Comparison of ENCODE assay signal across 8 cellular contexts in the genomic region with DNA sequence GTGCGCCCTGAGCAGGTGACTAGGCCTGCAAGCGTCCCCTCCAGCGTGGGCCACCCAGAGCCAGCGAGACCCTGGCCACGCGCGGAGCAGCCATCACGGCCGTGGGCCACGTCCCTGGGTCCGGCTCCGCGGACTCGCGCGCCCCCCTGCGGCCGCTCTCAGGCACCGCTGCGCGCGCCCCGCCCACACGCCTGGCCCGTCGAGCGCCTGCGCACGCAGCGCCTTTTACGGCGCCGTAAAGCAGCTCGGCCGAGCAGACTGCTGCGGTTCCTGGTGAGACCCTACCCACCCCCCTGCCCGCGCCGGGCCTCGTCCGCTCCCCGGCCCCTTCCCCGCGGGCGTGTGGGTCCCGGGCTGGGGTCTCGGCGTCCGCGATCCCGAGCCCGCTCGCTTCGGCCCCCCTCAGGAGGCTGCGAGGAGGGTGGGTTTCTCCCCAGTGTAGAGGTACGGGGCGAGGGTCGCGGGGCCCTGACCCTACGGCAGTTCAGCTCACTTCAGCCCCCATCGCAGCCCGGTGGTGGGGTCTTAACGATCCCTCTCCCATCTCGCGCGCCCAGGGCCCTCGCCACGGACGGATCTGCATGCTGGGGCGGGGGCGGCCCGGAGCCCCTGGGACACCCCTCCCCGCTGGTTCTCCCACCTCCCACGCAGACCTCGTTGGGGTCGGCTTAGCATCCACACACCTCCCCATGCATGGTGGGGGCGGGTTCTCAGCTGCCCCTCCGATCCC. TPM values are rescaled to one million over a fixed set of nuclear protein-coding genes. Genes with fewer than 3 reads are reported as not detected.
A peak's percentile ranks its signal among the peaks of the same experiment; 100 is the strongest.
DNase-seq lines count a peak whose midpoint lies in the region; ATAC-seq and TF ChIP-seq lines count a peak whose summit lies in the region.

A gene (plus strand): TSS at position 228 of the 730 bp plus-strand sequence. CDS start 1,421 bp downstream, outside the sequence.

- H3K4me3 Mint-ChIP-seq in CD4-positive, CD25-positive, alpha-beta regulatory T cell: peak within 1 kb of the TSS; percentile 88 to 95 (median 93)
- H3K4me3 Mint-ChIP-seq in neural crest cell: peak within 1 kb of the TSS; percentile 90
- H3K4me3 Mint-ChIP-seq in stimulated activated naive CD8-positive, alpha-beta T cell treated with anti-CD3 and anti-CD28 coated beads, Interleukin-15, amount 100 ng/mL, for 72 hours: peak within 1 kb of the TSS; percentile 95 to 99

- peaks cover 5 to 49% (median 25%) of the 10 kb centered on the region in 4 donors for H3K4me1 Mint-ChIP-seq in CD4-positive, CD25-positive, alpha-beta regulatory T cell
- H3K4me1 Mint-ChIP-seq in neural crest cell: peaks cover 11% of the 10 kb centered on the region
- H3K4me1 Mint-ChIP-seq in stimulated activated naive CD8-positive, alpha-beta T cell treated with anti-CD3 and anti-CD28 coated beads, Interleukin-15, amount 100 ng/mL, for 72 hours: peaks cover 73% of the 10 kb centered on the region

- peak; percentile 51 for TF ChIP-seq CTCF in foreskin fibroblast (IDR thresholded peaks at IDR 0.05; ENCODE audit: low read depth, low read length)
- peak; percentile 94 for TF ChIP-seq CTCF in neural crest cell (conservative IDR thresholded peaks at IDR 0.05)

- H3K36me3 ChIP-seq in CD4-positive, CD25-positive, alpha-beta regulatory T cell (ENCODE audit: control insufficient read depth, insufficient read depth, low read length): peaks cover 8% of the 10 kb centered on the region
- peaks cover 29% of the 10 kb centered on the region for H3K36me3 ChIP-seq in SJSA1

- DNase-seq in CD4-positive, CD25-positive, alpha-beta regulatory T cell: peak; percentile 79 to 88 (median 87)
- DNase-seq in LHCN-M2 (ENCODE audit: low read depth) (peak; percentile 67), SJSA1 (ENCODE audit: low read depth in 1 of 2, low spot score in 2 of 2) (peak; percentile 62 to 77), foreskin fibroblast (peak; percentile 71 to 93), neural crest cell (ENCODE audit: low read depth, low spot score) (peak; percentile 85)
- peak; percentile 75 for DNase-seq in activated gamma-delta T cell treated with anti-CD3 and anti-CD28 coated beads, Interleukin-2, amount 50 U/mL, for 16 hours (ENCODE audit: low read depth)
- peak; percentile 87 to 90 for DNase-seq in stimulated activated naive CD8-positive, alpha-beta T cell treated with anti-CD3 and anti-CD28 coated beads, Interleukin-15, amount 100 ng/mL, for 72 hours

- peak; percentile 68 to 75 for ATAC-seq in CD4-positive, CD25-positive, alpha-beta regulatory T cell (ENCODE audit: low read depth in 2 of 2)
- peak; percentile 52 for ATAC-seq in GM19397 (IDR thresholded peaks at IDR 0.05; ENCODE audit: unreplicated experiment)
- ATAC-seq in stimulated activated naive CD8-positive, alpha-beta T cell treated with anti-CD3 and anti-CD28 coated beads, Interleukin-15, amount 100 ng/mL, for 72 hours: peak; percentile 28

- peaks cover 28% of the 10 kb centered on the region for H3K27me3 Mint-ChIP-seq in CD4-positive, CD25-positive, alpha-beta regulatory T cell
- peaks cover 40% of the 10 kb centered on the region for H3K27me3 Mint-ChIP-seq in neural crest cell (ENCODE audit: low read depth)
- peaks cover 28% of the 10 kb centered on the region for H3K27me3 Mint-ChIP-seq in stimulated activated naive CD8-positive, alpha-beta T cell treated with anti-CD3 and anti-CD28 coated beads, Interleukin-15, amount 100 ng/mL, for 72 hours

- H3K9me3 ChIP-seq in CD4-positive, CD25-positive, alpha-beta regulatory T cell (ENCODE audit: control insufficient read depth in 2 of 2, low read length in 2 of 2): no peaks in the 10 kb centered on the region
- no peaks in the 10 kb centered on the region for H3K9me3 ChIP-seq in SJSA1 (replicated peaks)

- peaks cover 2% of the 10 kb centered on the region for H3K27me3 ChIP-seq in CD4-positive, CD25-positive, alpha-beta regulatory T cell (ENCODE audit: control insufficient read depth, insufficient read depth, low read length)
- peaks cover 15% of the 10 kb centered on the region; the same call in 1 of the 2 replicates for H3K27me3 ChIP-seq in SJSA1 (replicated peaks)

- H3K36me3 Mint-ChIP-seq in CD4-positive, CD25-positive, alpha-beta regulatory T cell: peaks cover 5% of the 10 kb centered on the region
- H3K36me3 Mint-ChIP-seq in neural crest cell (ENCODE audit: low read depth): no peaks in the 10 kb centered on the region

- peaks cover 0 to 1% (median 0%) of the 10 kb centered on the region in 7 donors for H3K9me3 Mint-ChIP-seq in CD4-positive, CD25-positive, alpha-beta regulatory T cell
- H3K9me3 Mint-ChIP-seq in neural crest cell: no peaks in the 10 kb centered on the region
- no peaks in the 10 kb centered on the region for H3K9me3 Mint-ChIP-seq in stimulated activated naive CD8-positive, alpha-beta T cell treated with anti-CD3 and anti-CD28 coated beads, Interleukin-15, amount 100 ng/mL, for 72 hours

- H3K4me3 ChIP-seq in CD4-positive, CD25-positive, alpha-beta regulatory T cell (ENCODE audit: low read depth, low read length): peak within 1 kb of the TSS; percentile 62
- H3K4me3 ChIP-seq in SJSA1 (peak within 1 kb of the TSS; percentile 95), foreskin fibroblast (ENCODE audit: low read depth in 1 of 2, low read length in 2 of 2) (peak within 1 kb of the TSS; percentile 84 to 100)

- H3K4me1 ChIP-seq in CD4-positive, CD25-positive, alpha-beta regulatory T cell (ENCODE audit: control insufficient read depth, insufficient read depth, low read length, poor library complexity, severe bottlenecking): peaks cover 40% of the 10 kb centered on the region
- H3K4me1 ChIP-seq in SJSA1 (replicated peaks): peaks cover 9% of the 10 kb centered on the region

- H3K27ac ChIP-seq in CD4-positive, CD25-positive, alpha-beta regulatory T cell (ENCODE audit: insufficient read depth, low read length, poor library complexity, severe bottlenecking): peak within 1 kb of the TSS; percentile 71
- H3K27ac ChIP-seq in SJSA1: peak within 1 kb of the TSS; percentile 58

- H3K27ac Mint-ChIP-seq in CD4-positive, CD25-positive, alpha-beta regulatory T cell: peak within 1 kb of the TSS; percentile 87 to 93 (median 92)
- peak within 1 kb of the TSS; percentile 90 for H3K27ac Mint-ChIP-seq in neural crest cell (ENCODE audit: unreplicated experiment)
- peak within 1 kb of the TSS; percentile 97 to 99 for H3K27ac Mint-ChIP-seq in stimulated activated naive CD8-positive, alpha-beta T cell treated with anti-CD3 and anti-CD28 coated beads, Interleukin-15, amount 100 ng/mL, for 72 hours

RNA-seq across cellular contexts. Expression of the gene that starts here (rescaled TPM):
- 63.9 TPM for total RNA-seq in CD4-positive, CD25-positive, alpha-beta regulatory T cell
- polyA plus RNA-seq in CD4-positive, CD25-positive, alpha-beta regulatory T cell: 100 to 1,000 TPM; 142 to 229 (median 192) TPM
- total RNA-seq in LHCN-M2 (2014; rRNA removed): 96.8 and 101 TPM in 2 replicates
- polyA plus RNA-seq in LHCN-M2 (2012): 242 TPM
- total RNA-seq in SJSA1 (2014; rRNA removed; shearing (Covaris generic)): 129 and 131 TPM in 2 replicates
- 83.8 and 87.2 TPM in 2 replicates for total RNA-seq in neural crest cell

Comparison
In these comparisons a context has a peak if more than half of its experiments do, and no peak if none do; other contexts are left out.
1. Peak in every context shown above with its lines: DNase-seq, ATAC-seq, H3K4me3 ChIP-seq and H3K27ac ChIP-seq.